In the genomic region with DNA sequence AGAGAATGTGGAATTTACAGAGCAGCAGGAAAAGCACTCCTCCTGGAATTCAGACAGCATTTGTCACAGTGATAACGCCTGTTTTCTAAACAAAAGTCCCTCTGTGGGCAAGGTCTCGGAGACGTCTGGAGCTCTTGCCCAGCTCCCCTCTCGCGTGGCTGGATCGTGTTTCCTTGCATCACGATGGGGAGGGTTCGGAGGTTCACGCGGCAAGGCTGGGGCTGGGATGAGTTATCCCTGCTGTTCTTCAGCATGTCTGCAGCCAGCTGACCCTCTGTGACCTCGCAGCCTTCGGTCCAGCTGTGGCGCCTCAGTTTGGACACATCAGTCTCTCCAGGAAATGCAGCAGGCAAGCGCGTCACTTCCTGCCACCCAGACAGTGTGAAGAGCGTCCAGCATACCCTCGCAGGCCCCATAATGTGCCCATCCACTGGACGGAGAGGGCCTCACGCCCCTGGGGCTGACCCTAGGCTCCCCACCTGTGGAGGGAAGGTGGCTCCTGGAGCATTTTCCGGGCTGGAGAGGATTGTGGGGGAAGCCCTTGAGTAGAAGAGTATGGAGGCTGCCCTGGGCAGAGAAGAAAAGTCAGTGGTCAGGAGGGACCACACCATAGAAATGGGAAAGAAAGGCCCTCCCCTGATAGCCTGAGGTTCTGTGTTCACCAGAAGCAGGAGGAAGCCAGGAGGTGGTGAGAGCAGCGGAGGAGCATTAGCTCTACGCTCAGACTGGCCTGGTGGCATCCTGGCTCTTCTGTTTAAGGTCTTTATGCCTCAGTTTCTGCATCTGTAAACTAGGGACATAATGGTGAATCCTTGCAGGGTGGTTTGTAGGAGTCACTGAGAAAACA, we compare ENCODE assay signal across 10 cellular contexts. TPM values are rescaled to one million over a fixed set of nuclear protein-coding genes. Genes with fewer than 3 reads are reported as not detected.
DNase-seq lines count a peak whose midpoint lies in the region; ATAC-seq and TF ChIP-seq lines count a peak whose summit lies in the region.
"Had no signal": no experiment of that assay in that cellular context is flagged by ENCODE, and none has a peak within 500 bp of the region (broad histone marks: within the 10 kb centered on the region; RNA-seq: fewer than 3 reads in every experiment).

No MANE protein-coding gene starts in this region.

- ATAC-seq in left colon: no peak
- ATAC-seq in HG03378 (IDR thresholded peaks at IDR 0.05; ENCODE audit: unreplicated experiment): no peak
- no peak for ATAC-seq in GM18873 (IDR thresholded peaks at IDR 0.05; ENCODE audit: low FRiP score, unreplicated experiment)

- H3K4me3 ChIP-seq in H7 (ENCODE audit: insufficient read depth, low read depth, low read length): no peak overlapping the region

- H3K4me3 Mint-ChIP-seq in chondrocyte (ENCODE audit: unreplicated experiment): peak overlapping the region; percentile 57
- H3K4me3 Mint-ChIP-seq: IgD-negative memory B cell had no signal

- no peaks in the 10 kb centered on the region for H3K27me3 ChIP-seq in H7 (ENCODE audit: control insufficient read depth, insufficient read depth, low read length)

- TF ChIP-seq CTCF in chondrocyte (IDR thresholded peaks at IDR 0.05): no peak

- H3K9me3 Mint-ChIP-seq in chondrocyte (ENCODE audit: low read depth): no peaks in the 10 kb centered on the region
- H3K9me3 Mint-ChIP-seq: IgD-negative memory B cell had no signal

- peak overlapping the region; percentile 94 for H3K27ac Mint-ChIP-seq in chondrocyte (ENCODE audit: unreplicated experiment)
- H3K27ac Mint-ChIP-seq: IgD-negative memory B cell had no signal

- no peaks in the 10 kb centered on the region for H3K36me3 Mint-ChIP-seq in chondrocyte (ENCODE audit: low read depth)
- H3K36me3 Mint-ChIP-seq: IgD-negative memory B cell had no signal

- no peaks in the 10 kb centered on the region for H3K36me3 ChIP-seq in H7 (replicated peaks; ENCODE audit: control insufficient read depth, insufficient read depth, low read length)

- no peaks in the 10 kb centered on the region for H3K27me3 Mint-ChIP-seq in chondrocyte (ENCODE audit: low read depth)

- H3K4me1 Mint-ChIP-seq in chondrocyte (ENCODE audit: low read depth): peaks cover 89% of the 10 kb centered on the region
- H3K4me1 Mint-ChIP-seq: IgD-negative memory B cell had no signal

- DNase-seq in H7 (peak; percentile 68), chondrocyte (ENCODE audit: low spot score) (peak; percentile 94), left colon (peak; percentile 57 to 69), smooth muscle cell of the brain vasculature (ENCODE audit: low read depth, low spot score) (peak; percentile 67), DMS53 treated with DMSO at 0.1 percent for 48 hours (lab: John Stamatoyannopoulos, UW; ENCODE audit: unreplicated experiment) (no peak), globus pallidus (ENCODE audit: low spot score) (no peak)

- intact Hi-C loops in left colon (cut with DNase I, micrococcal nuclease): no loop called here

RNA-seq across cellular contexts. Expression of a gene that starts 30.5 kb away (rescaled TPM):
- total RNA-seq in H7 (2014; rRNA removed; shearing (Covaris generic)): 37.3 and 41.4 TPM in 2 replicates
- total RNA-seq in chondrocyte: 31.1 to 37.0 TPM (median 36.0 TPM) in 3 replicates
- 1 to 10 TPM; 1.4 to 4.0 TPM for total RNA-seq in left colon
- total RNA-seq: OCI-LY7 had no signal

Comparison
In these comparisons a context has a peak if more than half of its experiments do, and no peak if none do; other contexts are left out.
1. DNase-seq: peak in H7 (single experiment), chondrocyte (single experiment), left colon (2 of 2) and smooth muscle cell of the brain vasculature (single experiment); none in DMS53 treated with DMSO at 0.1 percent for 48 hours (single experiment) and globus pallidus (single experiment).